Comparison of ENCODE assay signal across 1 cellular context in genomic region chr6:168301648-168302398, GRCh38.
TF ChIP-seq lines count a peak whose summit lies in the region.

No MANE protein-coding gene starts in this region.

TF ChIP-seq in HEK293, 187 proteins besides CTCF, POLR2A, EP300 and RAD21 (continued from another document):
- 0 out of 2 replicates have a peak, but pooled peaks have one; percentile 42 for TF ChIP-seq REST (tag by site-specific recombination; IDR thresholded peaks at IDR 0.05)
- peak; percentile 25 for TF ChIP-seq ZBTB8A (tag by site-specific recombination; IDR thresholded peaks at IDR 0.05)
- TF ChIP-seq ZNF76 (tag by site-specific recombination; IDR thresholded peaks at IDR 0.05; ENCODE audit: borderline replicate concordance, low read depth), result no peak
- peak; percentile 85 for TF ChIP-seq ZNF423 (tag by site-specific recombination; IDR thresholded peaks at IDR 0.05)
- no peak for TF ChIP-seq REPIN1 (tag by site-specific recombination; IDR thresholded peaks at IDR 0.05; ENCODE audit: low read depth)
- no peak for TF ChIP-seq ZNF302 (tag by site-specific recombination; IDR thresholded peaks at IDR 0.05; ENCODE audit: low read depth)
- TF ChIP-seq ZNF621 (tag by site-specific recombination; IDR thresholded peaks at IDR 0.05), result no peak
- 0 out of 2 replicates have a peak, but pooled peaks have one; percentile 12 for TF ChIP-seq EGR2 (tag by site-specific recombination; IDR thresholded peaks at IDR 0.05; ENCODE audit: low read depth)
- peak; percentile 46; the same call in 1 of the 2 replicates for TF ChIP-seq IKZF3 (tag by site-specific recombination; IDR thresholded peaks at IDR 0.05)
- TF ChIP-seq ZFHX2 (tag by site-specific recombination; conservative IDR thresholded peaks at IDR 0.05), result peak; percentile 44
- TF ChIP-seq ZNF549 (tag by site-specific recombination; IDR thresholded peaks at IDR 0.05), result no peak
- peak; percentile 59 for TF ChIP-seq ZNF341 (tag by site-specific recombination; IDR thresholded peaks at IDR 0.05; ENCODE audit: low read depth)
